ENCODE assay signal across 24 cellular contexts in genomic region chr21:29413683-29414082, GRCh38.
"Had no signal": no experiment of that assay in that cellular context is flagged by ENCODE, and none has a peak within 500 bp of the region (broad histone marks: within the 10 kb centered on the region; RNA-seq: fewer than 3 reads in every experiment).

No MANE protein-coding gene starts in this region.

- H3K4me3 Mint-ChIP-seq: dendritic cell treated with granulocyte-macrophage colony-stimulating factor and Interleukin-4, amounts not matched to agents 40 ng/mL and 50 ng/mL, for 4 days; effector memory CD8-positive, alpha-beta T cell; endodermal cell; memory B cell; naive thymus-derived CD4-positive, alpha-beta T cell had no signal

- H3K9me3 Mint-ChIP-seq: dendritic cell treated with granulocyte-macrophage colony-stimulating factor and Interleukin-4, amounts not matched to agents 40 ng/mL and 50 ng/mL, for 4 days; effector memory CD8-positive, alpha-beta T cell; endodermal cell; memory B cell had no signal

- H3K27me3 Mint-ChIP-seq: dendritic cell treated with granulocyte-macrophage colony-stimulating factor and Interleukin-4, amounts not matched to agents 40 ng/mL and 50 ng/mL, for 4 days; effector memory CD8-positive, alpha-beta T cell; memory B cell; naive thymus-derived CD4-positive, alpha-beta T cell had no signal

- H3K4me1 ChIP-seq: colonic mucosa, esophagus muscularis mucosa, gastrocnemius medialis, heart right ventricle, left lung, lower lobe of right lung had no signal

- H3K27ac Mint-ChIP-seq: dendritic cell treated with granulocyte-macrophage colony-stimulating factor and Interleukin-4, amounts not matched to agents 40 ng/mL and 50 ng/mL, for 4 days; effector memory CD8-positive, alpha-beta T cell; endodermal cell; memory B cell had no signal

- DNase-seq: colonic mucosa; cortex of kidney; effector CD8-positive, alpha-beta T cell; effector memory CD8-positive, alpha-beta T cell; endodermal cell; erythroblast; foreskin melanocyte; gastrocnemius medialis; glutamatergic neuron; heart right ventricle; hippocampal formation; left cardiac atrium; left lung; left ventricle myocardium superior; lower lobe of right lung; mesendoderm; midbrain; naive thymus-derived CD4-positive, alpha-beta T cell had no signal

- H3K9me3 ChIP-seq: colonic mucosa, esophagus muscularis mucosa, gastrocnemius medialis, heart right ventricle, left lung, lower lobe of right lung had no signal

- H3K27ac ChIP-seq: colonic mucosa, esophagus muscularis mucosa, gastrocnemius medialis, heart right ventricle, left lung, lower lobe of right lung had no signal

- H3K4me3 ChIP-seq: colonic mucosa, esophagus muscularis mucosa, gastrocnemius medialis, heart right ventricle, left lung, lower lobe of right lung had no signal

- H3K4me1 Mint-ChIP-seq: endodermal cell had no signal

- H3K36me3 ChIP-seq: colonic mucosa, esophagus muscularis mucosa, lower lobe of right lung had no signal

- ATAC-seq: effector memory CD8-positive, alpha-beta T cell; gastrocnemius medialis; heart right ventricle; left cardiac atrium; left lung; left ventricle myocardium superior; lower lobe of right lung; naive thymus-derived CD4-positive, alpha-beta T cell had no signal

- FAIRE-seq: endometrium, islet of Langerhans, keratinocyte had no signal

- H3K27me3 ChIP-seq: colonic mucosa, esophagus muscularis mucosa, gastrocnemius medialis, heart right ventricle, left lung had no signal
